Comparison of ENCODE assay signal across 15 cellular contexts in genomic region chr2:27724191-27724590, GRCh38. TPM values are rescaled to one million over a fixed set of nuclear protein-coding genes. Genes with fewer than 3 reads are reported as not detected.
DNase-seq lines count a peak whose midpoint lies in the region; ATAC-seq and TF ChIP-seq lines count a peak whose summit lies in the region.
"Had no signal": no experiment of that assay in that cellular context is flagged by ENCODE, and none has a peak within 500 bp of the region (broad histone marks: within the 10 kb centered on the region; RNA-seq: fewer than 3 reads in every experiment).

No MANE protein-coding gene starts in this region.

- H2BK120ac ChIP-seq in IMR-90 (ENCODE audit: low read depth, low read length) = peak overlapping the region; percentile 78; the same call in 1 of the 2 replicates

- peak overlapping the region; percentile 36 to 43; a peak in 3 of 4 replicates for H4K8ac ChIP-seq in IMR-90 (ENCODE audit: low read depth in 2 of 2, low read length in 2 of 2)

- no peak overlapping the region for H3K56ac ChIP-seq in IMR-90 (ENCODE audit: extremely low read depth, insufficient read depth, low read length)

- H3K27ac ChIP-seq in IMR-90 (ENCODE audit: insufficient read depth, low read length) (no peak overlapping the region), coronary artery (peak overlapping the region; percentile 92 to 94), muscle layer of colon (ENCODE audit: low read depth, low read length) (peak overlapping the region; percentile 9), testis (peak overlapping the region; percentile 82 to 93)
- H3K27ac ChIP-seq: BLaER1, KMS-11 had no signal

- no peaks in the 10 kb centered on the region for H3K27me3 ChIP-seq in IMR-90 (ENCODE audit: control insufficient read depth, insufficient read depth, low read length)
- no peaks in the 10 kb centered on the region for H3K27me3 ChIP-seq in muscle layer of colon (ENCODE audit: control insufficient read depth in 1 of 2, insufficient read depth in 2 of 2, low read length in 2 of 2)
- no peaks in the 10 kb centered on the region for H3K27me3 ChIP-seq in testis
- H3K27me3 ChIP-seq: BLaER1 had no signal

- H3K14ac ChIP-seq in IMR-90 (replicated peaks; ENCODE audit: low read depth, low read length) = peak overlapping the region; percentile 26; the same call in 1 of the 2 replicates

- peak overlapping the region; percentile 35; the same call in 1 of the 2 replicates for H2AK5ac ChIP-seq in IMR-90 (ENCODE audit: low read depth, low read length)

- H3K9me3 ChIP-seq in IMR-90 (ENCODE audit: control insufficient read depth, insufficient read depth, low read length) (no peaks in the 10 kb centered on the region), muscle layer of colon (ENCODE audit: low read length) (no peaks in the 10 kb centered on the region), testis (no peaks in the 10 kb centered on the region)
- H3K9me3 ChIP-seq: BLaER1 had no signal

- in situ Hi-C loops in IMR-90 (cut with MboI; ENCODE audit: low sequenced_read_pairs) = no loop called here

- no peak for TF ChIP-seq CTCF in IMR-90 (conservative IDR thresholded peaks at IDR 0.05; ENCODE audit: low read depth, low read length)
- no peak for TF ChIP-seq CTCF in coronary artery (IDR thresholded peaks at IDR 0.05)
- no peak for TF ChIP-seq CTCF in testis (IDR thresholded peaks at IDR 0.05)
- no peak for TF ChIP-seq CTCF in GM20000 (IDR thresholded peaks at IDR 0.05; ENCODE audit: extremely low read depth, missing control alignments)

- no peaks in the 10 kb centered on the region for H3K36me3 ChIP-seq in IMR-90 (ENCODE audit: control insufficient read depth, insufficient read depth, low read length)
- no peaks in the 10 kb centered on the region for H3K36me3 ChIP-seq in muscle layer of colon (ENCODE audit: insufficient read depth, low read length)
- no peaks in the 10 kb centered on the region for H3K36me3 ChIP-seq in testis (ENCODE audit: low read depth, missing control alignments)
- H3K36me3 ChIP-seq: BLaER1 had no signal

- CTCF ChIA-PET in IMR-90 (lab: Yijun Ruan, JAX) = interaction anchor here (0.6 to 1.9 kb wide), 5 partner anchors 10 to 728 kb away, joined by 3 to 8 read pairs (median 7); no protein-coding TSS in a partner anchor

- H3K18ac ChIP-seq in IMR-90 (ENCODE audit: low read depth, low read length) = no peak overlapping the region

- peaks cover 12% of the 10 kb centered on the region for H3K4me1 ChIP-seq in IMR-90 (ENCODE audit: control insufficient read depth, insufficient read depth, low read length)
- H3K4me1 ChIP-seq in muscle layer of colon (ENCODE audit: insufficient read depth, low read length) = peaks cover 6% of the 10 kb centered on the region
- peaks cover 27% of the 10 kb centered on the region for H3K4me1 ChIP-seq in testis

- no peak for ATAC-seq in IMR-90 (ENCODE audit: low read depth)
- ATAC-seq in HG03039 (IDR thresholded peaks at IDR 0.05; ENCODE audit: unreplicated experiment) = no peak
- ATAC-seq in HG02763 (IDR thresholded peaks at IDR 0.05; ENCODE audit: unreplicated experiment) = no peak
- ATAC-seq: effector memory CD8-positive, alpha-beta T cell had no signal

- TF ChIP-seq RAD21 in IMR-90 (IDR thresholded peaks at IDR 0.05; ENCODE audit: low read length) = no peak

- POLR2A ChIA-PET in IMR-90 (lab: Charles Lee; ENCODE audit: unreplicated experiment) = no interaction called here

- H2BK5ac ChIP-seq in IMR-90 (ENCODE audit: low read depth, low read length, poor library complexity, severe bottlenecking) = no peak overlapping the region

- H2AK9ac ChIP-seq in IMR-90 (replicated peaks; ENCODE audit: low read depth, low read length, poor library complexity) = peak overlapping the region; percentile 51

- peak overlapping the region; percentile 75; the same call in 2 of the 3 replicates for H2BK15ac ChIP-seq in IMR-90 (ENCODE audit: low read depth, low read length)

- H3K4me2 ChIP-seq in IMR-90 (ENCODE audit: low read depth, low read length) = no peak overlapping the region
- H3K4me2 ChIP-seq: BLaER1, KMS-11 had no signal

- no peaks in the 10 kb centered on the region for H4K20me1 ChIP-seq in IMR-90 (ENCODE audit: insufficient read depth, low read length)
- H4K20me1 ChIP-seq: BLaER1 had no signal

- H2BK20ac ChIP-seq in IMR-90 (ENCODE audit: low read depth, low read length) = peak overlapping the region; percentile 61

- WGBS in IMR-90 (ENCODE audit: extremely low coverage in 2 of 2, insufficient read length in 1 of 2), 2 experiments = no CpG with 5 or more reads among the region's 3 CpGs
- WGBS in testis, 2 donors = 60 to 61% methylated on average over 3 of the region's 3 CpGs

- no peak overlapping the region for H3K23ac ChIP-seq in IMR-90 (ENCODE audit: low read depth, low read length)

- H3K9me1 ChIP-seq in IMR-90 (ENCODE audit: insufficient read depth, low read length) = peaks cover 15% of the 10 kb centered on the region

- TF ChIP-seq POLR2A in IMR-90 (IDR thresholded peaks at IDR 0.05; ENCODE audit: low read depth, low read length) (no peak), testis (IDR thresholded peaks at IDR 0.05) (no peak)

- dilution Hi-C loops in IMR-90 (cut with HindIII; ENCODE audit: low sequenced_read_pairs, unreplicated experiment) = no loop called here

- H3K9ac ChIP-seq in IMR-90 (ENCODE audit: low read depth, low read length) (no peak overlapping the region), muscle layer of colon (ENCODE audit: low read length) (no peak overlapping the region)
- H3K9ac ChIP-seq: BLaER1, KMS-11 had no signal

- intact Hi-C loops in IMR-90 (cut with micrococcal nuclease) = loop anchor here (5.0 kb wide), 1 partner anchor 728 kb away; no protein-coding TSS in a partner anchor
- intact Hi-C loops in testis (cut with DNase I; ENCODE audit: low total_unique reads) = no loop called here

- peak overlapping the region; percentile 48 for H3K4ac ChIP-seq in IMR-90 (ENCODE audit: low read depth, low read length)

- no peak for DNase-seq in IMR-90
- no peak for DNase-seq in coronary artery (ENCODE audit: low spot score)
- no peak for DNase-seq in testis
- DNase-seq in effector CD8-positive, alpha-beta T cell (lab: John Stamatoyannopoulos, UW) = no peak
- no peak for DNase-seq in GM20000 (ENCODE audit: low spot score)
- DNase-seq: activated CD4-positive, alpha-beta T cell treated with anti-CD3 and anti-CD28 coated beads, Interleukin-2, amount 50 U/mL, for 4 hours; effector memory CD8-positive, alpha-beta T cell; nephron progenitor cell; SHP77; T1000 had no signal

- H4K91ac ChIP-seq in IMR-90 (ENCODE audit: insufficient read depth, low read depth, low read length) = peak overlapping the region; percentile 63

- peak overlapping the region; percentile 65 for H2AFZ ChIP-seq in IMR-90 (replicated peaks; ENCODE audit: low read length, poor library complexity)

- peaks cover 0 to 5% of the 10 kb centered on the region in 2 experiments; a peak in 1 of 4 replicates for H3K79me1 ChIP-seq in IMR-90 (ENCODE audit: low read depth in 1 of 2, low read length in 2 of 2)

- H3K4me3 ChIP-seq in IMR-90 (ENCODE audit: insufficient read depth, low read depth, low read length) (no peak overlapping the region), coronary artery (no peak overlapping the region), muscle layer of colon (ENCODE audit: low read depth in 1 of 2, low read length in 2 of 2) (no peak overlapping the region), testis (no peak overlapping the region)
- H3K4me3 ChIP-seq: BLaER1 had no signal

- BruUV-seq in IMR-90 (replicated peaks; lab: Mats Ljungman, UMichigan) = no TSS peak

- H4K5ac ChIP-seq in IMR-90 (ENCODE audit: low read depth, low read length) = no peak overlapping the region

TF ChIP-seq in IMR-90, 13 proteins besides CTCF, POLR2A, EP300 and RAD21:
- TF ChIP-seq RFX5 (IDR thresholded peaks at IDR 0.05; ENCODE audit: low read depth, low read length) (no peak), CHD1 (IDR thresholded peaks at IDR 0.05; ENCODE audit: low read depth, low read length) (no peak), MXI1 (IDR thresholded peaks at IDR 0.05; ENCODE audit: borderline replicate concordance, low read depth, low read length) (no peak), SMC3 (IDR thresholded peaks at IDR 0.05; ENCODE audit: low read depth, low read length) (no peak), MAZ (IDR thresholded peaks at IDR 0.05; ENCODE audit: borderline replicate concordance, low read depth, low read length) (no peak), RCOR1 (IDR thresholded peaks at IDR 0.05; ENCODE audit: insufficient replicate concordance, low read length) (no peak), ELK1 (IDR thresholded peaks at IDR 0.05; ENCODE audit: borderline replicate concordance, low read depth, low read length) (no peak)

RNA-seq across cellular contexts. Expression of gene MRPL33, which starts 47.3 kb away (rescaled TPM):
- total RNA-seq in IMR-90 (2012; rRNA removed) = 13.3 and 48.6 TPM in 2 replicates
- 88.0 and 101 TPM in 2 replicates for polyA plus RNA-seq in IMR-90 (2012; rRNA removed)
- 10.5 and 17.0 TPM in 2 replicates for polyA plus RNA-seq in IMR-90 (2012; cell fraction: cytosol; rRNA removed)
- polyA plus RNA-seq in IMR-90 (2012; cell fraction: nucleus; rRNA removed; ENCODE audit: low replicate concordance) = 2.6 and 31.4 TPM in 2 replicates
- total RNA-seq in testis = 100 to 1,000 TPM; 142 to 175 TPM
- 204 TPM for polyA plus RNA-seq in testis (ENCODE audit: insufficient read depth, low read depth, low replicate concordance)
